16 cellular contexts compared by ENCODE assay signal in the genomic region with DNA sequence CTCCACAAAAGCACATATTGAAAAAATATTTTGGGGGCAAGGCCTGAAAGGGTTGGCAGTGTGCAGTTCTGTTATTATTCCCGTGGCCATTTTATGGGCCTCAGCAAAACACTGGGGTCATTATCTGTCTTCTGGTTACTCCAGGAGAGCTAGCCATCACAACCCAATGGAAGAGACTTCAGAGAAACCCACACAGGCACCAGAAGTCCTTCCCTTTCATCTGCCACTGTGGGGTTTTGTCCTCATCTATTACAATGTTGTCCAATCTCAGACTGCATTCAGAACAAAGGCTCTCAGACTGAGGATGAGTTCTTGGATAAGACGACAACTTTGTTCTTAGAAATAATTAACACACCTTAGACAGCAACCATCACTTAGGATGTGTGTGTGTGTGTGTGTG.
DNase-seq lines count a peak whose midpoint lies in the region; ATAC-seq, FAIRE-seq and TF ChIP-seq lines count a peak whose summit lies in the region.
"Had no signal": no experiment of that assay in that cellular context is flagged by ENCODE, and none has a peak within 500 bp of the region (broad histone marks: within the 10 kb centered on the region; RNA-seq: fewer than 3 reads in every experiment).

No MANE protein-coding gene starts in this region.

- WGBS in GM12878 (ENCODE audit: insufficient coverage, insufficient replicate concordance, low lambda C conversion rate, missing lambda C conversion rate): 89% methylated on average over 2 of the region's 2 CpGs
- 26% methylated on average over 2 of the region's 2 CpGs for WGBS in SK-N-SH (ENCODE audit: low lambda C conversion rate)

- H3K4me1 Mint-ChIP-seq in natural killer cell: no peaks in the 10 kb centered on the region
- H3K4me1 Mint-ChIP-seq: CD4-positive, CD25-positive, alpha-beta regulatory T cell had no signal

- TF ChIP-seq POLR2A in GM12878 (IDR thresholded peaks at IDR 0.05; ENCODE audit: low read depth, low read length): no peak

- no peak for DNase-seq in HTR-8/SVneo (ENCODE audit: insufficient read length, low spot score)
- DNase-seq in GM12878 (ENCODE audit: low read depth, low spot score): no peak
- peak; percentile 13 for DNase-seq in inferior parietal cortex (ENCODE audit: extremely low spot score)
- DNase-seq in pons (ENCODE audit: low spot score): peak; percentile 86
- no peak for DNase-seq in natural killer cell
- no peak for DNase-seq in SW 1271 (lab: John Stamatoyannopoulos, UW)
- DNase-seq in KG1 (lab: John Stamatoyannopoulos, UW): no peak
- no peak for DNase-seq in SK-N-SH
- DNase-seq: ACHN; Calu3; CD4-positive, CD25-positive, alpha-beta regulatory T cell; DMS 273 treated with DMSO at 0.1 percent for 48 hours had no signal

- no peak overlapping the region for H3K4me2 ChIP-seq in GM12878 (ENCODE audit: control insufficient read depth, insufficient read depth)
- no peak overlapping the region for H3K4me2 ChIP-seq in SK-N-SH
- H3K4me2 ChIP-seq: BLaER1 treated with 17β-estradiol and CSF1 and Interleukin-3, amounts not matched to agents 10 nM and 100 nM had no signal

- TF ChIP-seq EP300 in GM12878 (IDR thresholded peaks at IDR 0.05; ENCODE audit: borderline replicate concordance in 1 of 2, control insufficient read depth in 1 of 2, low read depth in 2 of 2, low read length in 2 of 2) (no peak), SK-N-SH (IDR thresholded peaks at IDR 0.05; ENCODE audit: borderline replicate concordance in 1 of 2, low read depth in 1 of 2, low read length in 1 of 2) (no peak)

- ATAC-seq in GM12878 (peak; percentile 4; the same call in 2 of the 3 replicates), natural killer cell (no peak)

- H3K4me3 ChIP-seq in GM12878 (no peak overlapping the region), SK-N-SH (ENCODE audit: low read depth in 2 of 2, low read length in 1 of 2) (no peak overlapping the region)
- H3K4me3 ChIP-seq: BLaER1 treated with 17β-estradiol and CSF1 and Interleukin-3, amounts not matched to agents 10 nM and 100 nM; HAP-1 had no signal

- no peak overlapping the region for H3K4me3 Mint-ChIP-seq in natural killer cell
- H3K4me3 Mint-ChIP-seq: CD4-positive, CD25-positive, alpha-beta regulatory T cell had no signal

- FAIRE-seq in HTR-8/SVneo (lab: Jason Lieb, UNC) (peak; percentile 40), GM12878 (lab: Jason Lieb, UNC) (no peak)
- FAIRE-seq: GM19239, H1 had no signal

- no TSS peak for BruUV-seq in GM12878 (replicated peaks; lab: Mats Ljungman, UMichigan)

- POLR2A ChIA-PET in GM12878 (lab: Charles Lee) (interaction anchor here (0.6 to 2.2 kb wide), 3 partner anchors 23 to 242 kb away, joined by 4 to 7 read pairs (median 4); no protein-coding TSS in a partner anchor), SK-N-SH (lab: Yijun Ruan, JAX) (no interaction called here)

- no peaks in the 10 kb centered on the region for H3F3A ChIP-seq in SK-N-SH (replicated peaks; ENCODE audit: insufficient read depth)

- intact Hi-C loops in GM12878 (cut with micrococcal nuclease; ENCODE audit: unreplicated experiment) (no loop called here), natural killer cell (cut with micrococcal nuclease) (no loop called here)

- no peaks in the 10 kb centered on the region for H3K27me3 ChIP-seq in GM12878 (replicated peaks in 1 of 2; ENCODE audit: control insufficient read depth in 2 of 2, insufficient read depth in 2 of 2, low read length in 1 of 2)
- peaks cover 4% of the 10 kb centered on the region for H3K27me3 ChIP-seq in SK-N-SH (ENCODE audit: insufficient read depth)
- H3K27me3 ChIP-seq: BLaER1 treated with 17β-estradiol and CSF1 and Interleukin-3, amounts not matched to agents 10 nM and 100 nM had no signal

- in situ Hi-C loops in GM12878 (cut with MboI): no loop called here

- H3K27me3 Mint-ChIP-seq in natural killer cell (ENCODE audit: low read depth in 2 of 2): no peaks in the 10 kb centered on the region

- no peaks in the 10 kb centered on the region for H3K36me3 Mint-ChIP-seq in natural killer cell
- H3K36me3 Mint-ChIP-seq: CD4-positive, CD25-positive, alpha-beta regulatory T cell had no signal

- peaks cover 15% of the 10 kb centered on the region for H3K4me1 ChIP-seq in GM12878 (ENCODE audit: control insufficient read depth, insufficient read depth, low read length)
- H3K4me1 ChIP-seq in SK-N-SH (ENCODE audit: control insufficient read depth in 1 of 2, insufficient read depth in 2 of 2, low read depth in 1 of 2, low read length in 1 of 2): no peaks in the 10 kb centered on the region
- H3K4me1 ChIP-seq: BLaER1 treated with 17β-estradiol and CSF1 and Interleukin-3, amounts not matched to agents 10 nM and 100 nM; HAP-1 had no signal

- TF ChIP-seq CTCF in GM12878 (IDR thresholded peaks at IDR 0.05 in 2 of 3, conservative IDR thresholded peaks at IDR 0.05 in 1 of 3; ENCODE audit: control insufficient read depth in 2 of 3, extremely low read depth in 1 of 3, insufficient read depth in 1 of 3, low read depth in 3 of 3, low read length in 3 of 3) (no peak), natural killer cell (IDR thresholded peaks at IDR 0.05) (no peak), SK-N-SH (IDR thresholded peaks at IDR 0.05) (no peak)

- H3K36me3 ChIP-seq in GM12878 (ENCODE audit: control insufficient read depth in 2 of 2, insufficient read depth in 2 of 2, low read length in 1 of 2) (peaks cover 0 to 5% of the 10 kb centered on the region in 2 experiments; a peak in 1 of 4 replicates), SK-N-SH (replicated peaks in 1 of 2; ENCODE audit: control insufficient read depth in 1 of 2, insufficient read depth in 2 of 2, low read length in 1 of 2) (no peaks in the 10 kb centered on the region)
- H3K36me3 ChIP-seq: BLaER1 treated with 17β-estradiol and CSF1 and Interleukin-3, amounts not matched to agents 10 nM and 100 nM; HAP-1 had no signal

- RAD21 ChIA-PET in GM12878 (lab: Charles Lee; ENCODE audit: unreplicated experiment): interaction anchor here (1.0 to 2.9 kb wide), 7 partner anchors 10 to 99 kb away, joined by 3 to 31 read pairs (median 8); no protein-coding TSS in a partner anchor

- SMC1A ChIA-PET in GM12878 (lab: Charles Lee; ENCODE audit: uncharacterized antibody, unreplicated experiment): interaction anchor here (1.0 to 3.8 kb wide), 13 partner anchors 11 to 200 kb away, joined by 3 to 57 read pairs (median 12); no protein-coding TSS in a partner anchor

- CTCF ChIA-PET in GM12878 (lab: Yijun Ruan, JAX) (interaction anchor here (1.0 to 5.6 kb wide), 3 partner anchors 10 to 103 kb away, joined by 3 to 55 read pairs (median 3); no protein-coding TSS in a partner anchor), SK-N-SH (lab: Yijun Ruan, JAX) (interaction anchor here (1.6 to 5.1 kb wide), 2 partner anchors 11 to 28 kb away, joined by 4 to 27 read pairs; no protein-coding TSS in a partner anchor)

- H3K27ac Mint-ChIP-seq in natural killer cell: no peak overlapping the region
- H3K27ac Mint-ChIP-seq: CD4-positive, CD25-positive, alpha-beta regulatory T cell had no signal

- H3K27ac ChIP-seq in GM12878 (ENCODE audit: control insufficient read depth, insufficient read depth) (no peak overlapping the region; the same call in 1 of the 2 replicates), SK-N-SH (ENCODE audit: low read depth in 2 of 2, low read length in 1 of 2) (no peak overlapping the region)
- H3K27ac ChIP-seq: BLaER1 treated with 17β-estradiol and CSF1 and Interleukin-3, amounts not matched to agents 10 nM and 100 nM had no signal

- no peaks in the 10 kb centered on the region for H3K9me3 Mint-ChIP-seq in natural killer cell

- no peak for TF ChIP-seq RAD21 in GM12878 (IDR thresholded peaks at IDR 0.05; ENCODE audit: insufficient read depth, low read depth, low read length)
- TF ChIP-seq RAD21 in SK-N-SH (IDR thresholded peaks at IDR 0.05; ENCODE audit: low read length): no peak

- H3K9ac ChIP-seq in GM12878 (ENCODE audit: control insufficient read depth, insufficient read depth, low read length): no peak overlapping the region
- no peak overlapping the region for H3K9ac ChIP-seq in SK-N-SH
- H3K9ac ChIP-seq: BLaER1 treated with 17β-estradiol and CSF1 and Interleukin-3, amounts not matched to agents 10 nM and 100 nM had no signal

- H2AFZ ChIP-seq in GM12878 (ENCODE audit: control insufficient read depth, low read depth, low read length): no peak overlapping the region
- H2AFZ ChIP-seq in SK-N-SH (ENCODE audit: low read depth): no peak overlapping the region

- H3K79me2 ChIP-seq in GM12878 (ENCODE audit: control insufficient read depth, insufficient read depth, low read length) (peaks cover 60% of the 10 kb centered on the region), SK-N-SH (ENCODE audit: insufficient read depth) (no peaks in the 10 kb centered on the region)

- H3K9me3 ChIP-seq in GM12878 (replicated peaks; ENCODE audit: control insufficient read depth, insufficient read depth, low read length) (peaks cover 3% of the 10 kb centered on the region; the same call in 2 of the 3 replicates), SK-N-SH (no peaks in the 10 kb centered on the region)
- H3K9me3 ChIP-seq: HAP-1 had no signal

- H3K9me2 ChIP-seq in SK-N-SH: no peaks in the 10 kb centered on the region

- H4K20me1 ChIP-seq in GM12878 (ENCODE audit: control insufficient read depth, insufficient read depth): no peaks in the 10 kb centered on the region
- no peaks in the 10 kb centered on the region for H4K20me1 ChIP-seq in SK-N-SH (ENCODE audit: insufficient read depth)
- H4K20me1 ChIP-seq: BLaER1 treated with 17β-estradiol and CSF1 and Interleukin-3, amounts not matched to agents 10 nM and 100 nM had no signal

TF ChIP-seq in SK-N-SH, 30 proteins besides CTCF, POLR2A, EP300 and RAD21 (continues in another document):
- TF ChIP-seq, protein P1, sequence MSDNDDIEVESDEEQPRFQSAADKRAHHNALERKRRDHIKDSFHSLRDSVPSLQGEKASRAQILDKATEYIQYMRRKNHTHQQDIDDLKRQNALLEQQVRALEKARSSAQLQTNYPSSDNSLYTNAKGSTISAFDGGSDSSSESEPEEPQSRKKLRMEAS (IDR thresholded peaks at IDR 0.05; ENCODE audit: low read depth): no peak
- TF ChIP-seq FOSL2 (IDR thresholded peaks at IDR 0.05; ENCODE audit: borderline replicate concordance, low read depth): no peak
- TF ChIP-seq FOXJ3 (CRISPR knock-in tag; IDR thresholded peaks at IDR 0.05): no peak
- no peak for TF ChIP-seq RCOR1 (IDR thresholded peaks at IDR 0.05; ENCODE audit: low read length)
- TF ChIP-seq, protein P2, sequence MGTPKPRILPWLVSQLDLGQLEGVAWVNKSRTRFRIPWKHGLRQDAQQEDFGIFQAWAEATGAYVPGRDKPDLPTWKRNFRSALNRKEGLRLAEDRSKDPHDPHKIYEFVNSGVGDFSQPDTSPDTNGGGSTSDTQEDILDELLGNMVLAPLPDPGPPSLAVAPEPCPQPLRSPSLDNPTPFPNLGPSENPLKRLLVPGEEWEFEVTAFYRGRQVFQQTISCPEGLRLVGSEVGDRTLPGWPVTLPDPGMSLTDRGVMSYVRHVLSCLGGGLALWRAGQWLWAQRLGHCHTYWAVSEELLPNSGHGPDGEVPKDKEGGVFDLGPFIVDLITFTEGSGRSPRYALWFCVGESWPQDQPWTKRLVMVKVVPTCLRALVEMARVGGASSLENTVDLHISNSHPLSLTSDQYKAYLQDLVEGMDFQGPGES (IDR thresholded peaks at IDR 0.05; ENCODE audit: low read depth, low read length): no peak
- TF ChIP-seq RFX5 (IDR thresholded peaks at IDR 0.05; ENCODE audit: low read length): no peak

Comparison
In these comparisons a context has a peak if more than half of its experiments do, and no peak if none do; other contexts are left out.
1. DNase-seq: peak in inferior parietal cortex (single experiment) and pons (single experiment); none in HTR-8/SVneo (single experiment), GM12878 (single experiment), natural killer cell (single experiment), SW 1271 (0 of 2), KG1 (single experiment) and SK-N-SH (single experiment).